8 cellular contexts compared by ENCODE assay signal in the genomic region with DNA sequence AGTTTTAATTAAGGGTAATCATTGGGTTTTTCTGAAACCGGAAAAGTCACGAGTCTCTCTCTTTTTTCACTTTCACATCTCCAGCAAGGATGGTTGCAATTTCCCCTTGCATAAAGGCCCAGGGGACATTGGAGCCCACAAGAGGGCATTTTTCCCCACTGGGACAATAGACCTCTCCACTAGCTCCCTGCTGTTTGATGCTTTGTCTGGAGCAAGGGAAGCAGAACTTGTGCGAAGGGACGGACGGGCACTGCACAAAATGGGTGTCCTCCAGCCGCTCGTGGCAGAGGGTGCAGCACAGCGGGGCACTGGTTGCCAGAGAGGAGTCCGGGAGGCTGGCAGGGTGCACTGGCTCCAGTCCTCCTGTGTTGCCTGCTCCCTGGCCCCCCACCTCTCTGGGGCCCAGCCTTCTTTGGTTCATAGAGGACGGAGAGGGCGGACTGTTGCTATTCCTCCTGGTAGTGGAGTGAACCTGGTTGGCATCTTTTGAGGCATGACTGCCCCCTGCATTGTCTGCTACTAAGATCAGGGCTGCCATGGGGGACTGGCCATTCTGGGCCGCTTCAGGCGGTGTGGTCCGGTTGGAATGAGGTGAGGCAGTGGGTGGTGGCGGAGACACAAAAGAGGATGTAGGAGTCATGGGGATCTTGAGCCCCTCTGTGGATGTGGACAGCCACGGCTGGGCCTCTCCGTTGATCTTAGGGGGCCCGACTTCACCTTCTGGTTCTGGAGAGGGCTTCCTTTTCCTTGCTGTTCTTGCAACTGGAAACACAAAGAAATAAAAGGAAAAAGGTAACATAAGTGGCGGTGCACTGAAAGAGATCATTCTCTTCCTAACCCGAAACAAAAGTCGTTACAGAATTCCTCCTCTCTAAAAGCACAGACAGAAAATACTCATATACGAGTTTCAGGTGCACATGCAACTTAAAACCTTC. TPM values are rescaled to one million over a fixed set of nuclear protein-coding genes. Genes with fewer than 3 reads are reported as not detected.
DNase-seq lines count a peak whose midpoint lies in the region; ATAC-seq, FAIRE-seq and TF ChIP-seq lines count a peak whose summit lies in the region.

No MANE protein-coding gene starts in this region.

- TF ChIP-seq CTCF in HFF-Myc (IDR thresholded peaks at IDR 0.05; ENCODE audit: low read depth, low read length, missing control alignments) (no peak), PC-9 (conservative IDR thresholded peaks at IDR 0.05) (0 out of 2 replicates have a peak, but pooled peaks have one; percentile 17), astrocyte (IDR thresholded peaks at IDR 0.05; ENCODE audit: insufficient read depth, low read depth, low read length) (peak; percentile 9)

- peak overlapping the region; percentile 98 for H3K9ac ChIP-seq in astrocyte (ENCODE audit: low read length)

- H3K27me3 ChIP-seq in PC-9 (ENCODE audit: insufficient read depth, low read depth), result no peaks in the 10 kb centered on the region
- no peaks in the 10 kb centered on the region for H3K27me3 ChIP-seq in astrocyte (ENCODE audit: insufficient read depth, low read length)

- FAIRE-seq in astrocyte (lab: Jason Lieb, UNC), result no peak

- CTCF ChIA-PET in PC-9 (lab: Charles Lee), result interaction anchor here (0.7 to 1.5 kb wide), 4 partner anchors 112 to 355 kb away, joined by 3 to 4 read pairs (median 4); no protein-coding TSS in a partner anchor

- intact Hi-C loops in PC-9 (cut with micrococcal nuclease; ENCODE audit: unreplicated experiment), result loop anchor here (1.0 to 10.0 kb wide), 4 partner anchors 108 to 493 kb away; no protein-coding TSS in a partner anchor

- H3K4me3 ChIP-seq in HFF-Myc (replicated peaks; ENCODE audit: low read depth, low read length) (peak overlapping the region; percentile 75), PC-9 (peak overlapping the region; percentile 81), astrocyte (ENCODE audit: insufficient read depth, low read depth, low read length) (peak overlapping the region; percentile 88)

- H3K36me3 ChIP-seq in PC-9 (ENCODE audit: low read depth), result peaks cover 53% of the 10 kb centered on the region
- peaks cover 29% of the 10 kb centered on the region for H3K36me3 ChIP-seq in astrocyte (ENCODE audit: insufficient read depth, low read length)

- H3F3A ChIP-seq in PC-9 (ENCODE audit: insufficient read depth, low read depth), result peaks cover 74% of the 10 kb centered on the region

- no peak overlapping the region for H2AFZ ChIP-seq in PC-9
- no peak overlapping the region for H2AFZ ChIP-seq in astrocyte (ENCODE audit: low read depth, low read length)

- BruUV-seq in PC-9 (replicated peaks; lab: Mats Ljungman, UMichigan), result TSS peak; percentile 23

- peaks cover 22% of the 10 kb centered on the region for H3K4me1 Mint-ChIP-seq in astrocyte (ENCODE audit: low read depth, unreplicated experiment)

- peaks cover 41% of the 10 kb centered on the region for H3K36me3 Mint-ChIP-seq in astrocyte (ENCODE audit: low read depth, unreplicated experiment)

- DNase-seq in C1 segment of cervical spinal cord (lab: John Stamatoyannopoulos, UW) (peak in 9 of 14 donors; percentile 27 to 80 (median 56)), HFF-Myc (ENCODE audit: extremely low read depth, low read depth) (no peak), PC-9 (peak in 1 of 2 experiments; percentile 50), astrocyte (ENCODE audit: low read depth) (no peak), islet precursor cell (peak; percentile 66), NCI-H226 (no peak)
- peak; percentile 17 for DNase-seq in stimulated activated CD4-positive, alpha-beta T cell treated with anti-CD3 and anti-CD28 coated beads, Interleukin-4, amount 100 ng/mL, for 24 hours

- H4K20me1 ChIP-seq in PC-9 (ENCODE audit: insufficient read depth), result peaks cover 31% of the 10 kb centered on the region
- peaks cover 34% of the 10 kb centered on the region for H4K20me1 ChIP-seq in astrocyte (ENCODE audit: insufficient read depth, low read length)

- peak overlapping the region; percentile 99 for H3K27ac ChIP-seq in PC-9
- peak overlapping the region; percentile 96 for H3K27ac ChIP-seq in astrocyte (ENCODE audit: low read depth, low read length)

- peak overlapping the region; percentile 98 for H3K4me3 Mint-ChIP-seq in astrocyte (ENCODE audit: unreplicated experiment)

- H3K9me3 Mint-ChIP-seq in astrocyte (ENCODE audit: unreplicated experiment), result peaks cover 2% of the 10 kb centered on the region

- no peaks in the 10 kb centered on the region for H3K27me3 Mint-ChIP-seq in astrocyte (ENCODE audit: low read depth, unreplicated experiment)

- H3K4me1 ChIP-seq in PC-9 (replicated peaks; ENCODE audit: insufficient read depth), result peaks cover 29% of the 10 kb centered on the region
- H3K4me1 ChIP-seq in astrocyte (ENCODE audit: insufficient read depth, low read length), result peaks cover 29% of the 10 kb centered on the region

- H3K4me2 ChIP-seq in PC-9 (peak overlapping the region; percentile 99), astrocyte (ENCODE audit: low read length) (peak overlapping the region; percentile 93)

- H3K79me2 ChIP-seq in PC-9 (ENCODE audit: low read depth) (peaks cover 72% of the 10 kb centered on the region), astrocyte (ENCODE audit: insufficient read depth, low read length) (peaks cover 70% of the 10 kb centered on the region)

- no peaks in the 10 kb centered on the region for H3K9me3 ChIP-seq in PC-9 (ENCODE audit: insufficient read depth, low read depth)
- no peaks in the 10 kb centered on the region for H3K9me3 ChIP-seq in astrocyte (ENCODE audit: insufficient read depth, low read depth, low read length)

- no peak for ATAC-seq in GM21515 (IDR thresholded peaks at IDR 0.05; ENCODE audit: unreplicated experiment)

- H3K9me2 ChIP-seq in PC-9 (ENCODE audit: insufficient read depth), result no peaks in the 10 kb centered on the region

- peak overlapping the region; percentile 100 for H3K27ac Mint-ChIP-seq in astrocyte (ENCODE audit: unreplicated experiment)

- POLR2A ChIA-PET in PC-9 (lab: Charles Lee; ENCODE audit: unreplicated experiment), result interaction anchor here (0.6 kb wide), 1 partner anchor 117 kb away, joined by 3 read pairs; no protein-coding TSS in a partner anchor

RNA-seq across cellular contexts. Expression of gene IRF2BP2, which starts 2.6 kb away (rescaled TPM):
- total RNA-seq in PC-9 (2021) (80.7 and 122 TPM in 2 replicates), astrocyte (122 and 126 TPM in 2 replicates)

Comparison
In these comparisons a context has a peak if more than half of its experiments do, and no peak if none do; other contexts are left out.
1. DNase-seq: peak in C1 segment of cervical spinal cord (9 of 14), islet precursor cell (single experiment) and stimulated activated CD4-positive, alpha-beta T cell treated with anti-CD3 and anti-CD28 coated beads, Interleukin-4, amount 100 ng/mL, for 24 hours (single experiment); none in HFF-Myc (single experiment), astrocyte (single experiment) and NCI-H226 (single experiment).
2. Peak in every context shown above with its lines, with median percentiles within 50 percentile points of each other: H3K4me3 ChIP-seq.